ENCODE assay signal across 22 cellular contexts in the genomic region with DNA sequence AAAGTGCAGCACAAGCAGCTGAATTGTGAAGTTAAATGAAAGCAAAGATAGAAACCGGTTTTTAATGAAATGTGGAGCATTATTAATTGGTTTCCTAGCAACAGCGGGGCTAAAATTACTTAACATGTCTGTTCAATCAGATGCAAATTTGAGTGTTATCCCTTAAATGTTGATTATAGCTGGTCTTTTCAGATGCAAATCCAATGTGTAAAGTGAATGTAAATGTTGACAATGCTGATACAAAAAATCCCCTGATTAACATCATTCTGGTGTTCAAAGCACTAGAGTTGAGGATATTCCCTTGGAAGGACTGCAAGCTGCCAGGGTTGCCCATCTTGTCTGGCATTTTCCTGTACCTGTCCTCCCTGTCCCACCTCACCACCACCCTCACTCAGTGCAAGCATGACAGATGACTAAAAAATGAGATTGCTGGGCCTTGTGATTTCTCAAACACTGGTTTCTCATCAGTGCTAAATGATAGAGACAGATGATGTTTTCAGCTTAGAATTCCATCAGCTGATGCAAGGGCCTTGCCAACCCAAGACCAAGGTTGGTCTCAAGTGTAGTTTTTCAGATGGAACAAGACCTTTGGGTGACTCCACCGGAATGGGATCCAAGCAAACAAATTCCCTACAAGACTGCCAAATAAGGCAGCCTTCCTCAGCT. TPM values are rescaled to one million over a fixed set of nuclear protein-coding genes. Genes with fewer than 3 reads are reported as not detected.
A peak's percentile ranks its signal among the peaks of the same experiment; 100 is the strongest.
DNase-seq lines count a peak whose midpoint lies in the region; FAIRE-seq and TF ChIP-seq lines count a peak whose summit lies in the region.
"Had no signal": no experiment of that assay in that cellular context is flagged by ENCODE, and none has a peak within 500 bp of the region (broad histone marks: within the 10 kb centered on the region; RNA-seq: fewer than 3 reads in every experiment).

No MANE protein-coding gene starts in this region.

- no peaks in the 10 kb centered on the region for H3K27me3 ChIP-seq in colonic mucosa

- H3K4me1 Mint-ChIP-seq in HFFc6 (ENCODE audit: low read depth): peaks cover 48% of the 10 kb centered on the region

- H3K27ac Mint-ChIP-seq in HFFc6: no peak overlapping the region; the same call in 1 of the 2 replicates
- H3K27ac Mint-ChIP-seq: activated CD4-positive, alpha-beta memory T cell treated with anti-CD3 and anti-CD28 coated beads, Interleukin-2, amount 10 ng/mL, durations not matched to agents 7 days and 5 days; activated T-helper 1 cell treated with anti-CD3 and anti-CD28 coated beads, Interleukin-12 subunit alpha, Interleukin-12 subunit beta, Interleukin-2, Interleukin-4 antibody, amounts not matched to agents 30 ng/mL and 10 ng/mL and 1 ng/mL, durations not matched to agents 14 hours and 24 hours and 36 hours had no signal

- H3K27ac ChIP-seq in coronary artery: peak overlapping the region in 1 of 2 donors; percentile 7
- H3K27ac ChIP-seq in colonic mucosa: no peak overlapping the region
- H3K27ac ChIP-seq: PC-9 had no signal

- no peak overlapping the region for H3K4me3 Mint-ChIP-seq in HFFc6
- H3K4me3 Mint-ChIP-seq: activated CD4-positive, alpha-beta memory T cell treated with anti-CD3 and anti-CD28 coated beads, Interleukin-2, amount 10 ng/mL, durations not matched to agents 7 days and 5 days; activated T-helper 1 cell treated with anti-CD3 and anti-CD28 coated beads, Interleukin-12 subunit alpha, Interleukin-12 subunit beta, Interleukin-2, Interleukin-4 antibody, amounts not matched to agents 30 ng/mL and 10 ng/mL and 1 ng/mL, durations not matched to agents 14 hours and 24 hours and 36 hours had no signal

- intact Hi-C loops in colonic mucosa (cut with DNase I): no loop called here

- H3K4me3 ChIP-seq in cardiac fibroblast (replicated peaks in 1 of 2; ENCODE audit: low read depth in 2 of 2, low read length in 2 of 2) (no peak overlapping the region), coronary artery (no peak overlapping the region), colonic mucosa (no peak overlapping the region)
- H3K4me3 ChIP-seq: GM12878, PC-9, smooth muscle cell had no signal

- peak; percentile 30 for DNase-seq in HFFc6
- peak; percentile 40 to 62 for DNase-seq in cardiac fibroblast (ENCODE audit: low read depth in 2 of 2)
- peak; percentile 76 for DNase-seq in iris pigment epithelial cell (ENCODE audit: low read depth)
- no peak for DNase-seq in urothelium cell line (ENCODE audit: low spot score)
- no peak for DNase-seq in coronary artery (ENCODE audit: low spot score)
- DNase-seq in colonic mucosa: no peak
- DNase-seq in inferior parietal cortex (ENCODE audit: extremely low spot score): no peak
- DNase-seq: activated CD4-positive, alpha-beta memory T cell treated with anti-CD3 and anti-CD28 coated beads, Interleukin-2, amount 10 ng/mL, durations not matched to agents 7 days and 5 days; effector memory CD4-positive, alpha-beta T cell; EL; Karpas-422; kidney; midbrain; NCI-H146; NCI-H524; occipital lobe; PC-9; SK-N-SH; stimulated activated naive CD8-positive, alpha-beta T cell treated with anti-CD3 and anti-CD28 coated beads, Interleukin-15, Interleukin-2, amounts not matched to agents 100 U/mL and 50 U/mL, for 24 hours had no signal

- H3K27me3 Mint-ChIP-seq in HFFc6 (ENCODE audit: insufficient read depth): no peaks in the 10 kb centered on the region
- H3K27me3 Mint-ChIP-seq: activated CD4-positive, alpha-beta memory T cell treated with anti-CD3 and anti-CD28 coated beads, Interleukin-2, amount 10 ng/mL, durations not matched to agents 7 days and 5 days had no signal

- H3K36me3 ChIP-seq in colonic mucosa: no peaks in the 10 kb centered on the region

- no peak overlapping the region for H3K9ac ChIP-seq in colonic mucosa (ENCODE audit: low read depth in 2 of 2, low read length in 2 of 2)
- H3K9ac ChIP-seq: SK-N-SH had no signal

- FAIRE-seq in urothelium cell line (lab: Jason Lieb, UNC): peak; percentile 68
- FAIRE-seq: GM12878, kidney had no signal

- TF ChIP-seq CTCF in HFFc6 (IDR thresholded peaks at IDR 0.05) (no peak), cardiac fibroblast (IDR thresholded peaks at IDR 0.05; ENCODE audit: low read depth, low read length) (no peak), coronary artery (IDR thresholded peaks at IDR 0.05) (no peak), colonic mucosa (IDR thresholded peaks at IDR 0.05) (no peak)

- no peaks in the 10 kb centered on the region for H3K4me1 ChIP-seq in colonic mucosa

- no peaks in the 10 kb centered on the region for H3K9me3 Mint-ChIP-seq in HFFc6
- H3K9me3 Mint-ChIP-seq: activated T-helper 1 cell treated with anti-CD3 and anti-CD28 coated beads, Interleukin-12 subunit alpha, Interleukin-12 subunit beta, Interleukin-2, Interleukin-4 antibody, amounts not matched to agents 30 ng/mL and 10 ng/mL and 1 ng/mL, durations not matched to agents 14 hours and 24 hours and 36 hours had no signal

- no peaks in the 10 kb centered on the region for H3K9me3 ChIP-seq in colonic mucosa
- H3K9me3 ChIP-seq: SK-N-SH had no signal

- peaks cover 9% of the 10 kb centered on the region for H3K36me3 Mint-ChIP-seq in HFFc6 (ENCODE audit: low read depth)

RNA-seq across cellular contexts. Expression of gene JAZF1, which starts 55.1 kb away (rescaled TPM):
- 10 to 100 TPM; 17.5 to 26.3 (median 21.4) TPM for total RNA-seq in HFFc6 (2021; fragmentation: NEBNext Ultra II Directional; extraction: Animal tissue kit (Norgen Biotek cat#: 25700))
- total RNA-seq in colonic mucosa: 10 to 100 TPM in 1 of 2 donors, 1 to 10 TPM in 1; 1.8 to 10.1 TPM

Comparison
In these comparisons a context has a peak if more than half of its experiments do, and no peak if none do; other contexts are left out.
1. DNase-seq: peak in HFFc6 (single experiment), cardiac fibroblast (2 of 2) and iris pigment epithelial cell (single experiment); none in urothelium cell line (single experiment), coronary artery (single experiment), colonic mucosa (single experiment) and inferior parietal cortex (single experiment).